Comparison of ENCODE assay signal across 21 cellular contexts in genomic region chr1:15605398-15606080, GRCh38. TPM values are rescaled to one million over a fixed set of nuclear protein-coding genes. Genes with fewer than 3 reads are reported as not detected.
"Had no signal": no experiment of that assay in that cellular context is flagged by ENCODE, and none has a peak within 500 bp of the region (broad histone marks: within the 10 kb centered on the region; RNA-seq: fewer than 3 reads in every experiment).

No MANE protein-coding gene starts in this region.

- ATAC-seq: esophagus mucosa; gastrocnemius medialis; heart right ventricle; left lung; lower lobe of right lung; psoas muscle; sciatic nerve; stimulated activated naive B cell treated with anti-CD40 and anti-IgM and Interleukin-4, amounts not matched to agents 10 μg/mL and 1 μg/mL and 100 μg/mL, for 72 hours; stimulated activated naive CD8-positive, alpha-beta T cell treated with anti-CD3 and anti-CD28 coated beads, Interleukin-15, amount 100 ng/mL, for 72 hours had no signal

- H3K27ac Mint-ChIP-seq: memory B cell; mesothelial cell of epicardium; nephron; stimulated activated naive B cell treated with anti-CD40 and anti-IgM and Interleukin-4, amounts not matched to agents 10 μg/mL and 1 μg/mL and 100 μg/mL, for 72 hours; stimulated activated naive CD8-positive, alpha-beta T cell treated with anti-CD3 and anti-CD28 coated beads, Interleukin-15, amount 100 ng/mL, for 72 hours had no signal

- H3K4me3 ChIP-seq: gastrocnemius medialis, heart right ventricle, left lung, lower lobe of right lung, psoas muscle, testis, tibial nerve had no signal

- FAIRE-seq: endometrium had no signal

- H3K9me3 Mint-ChIP-seq: memory B cell; mesothelial cell of epicardium; nephron; stimulated activated naive CD8-positive, alpha-beta T cell treated with anti-CD3 and anti-CD28 coated beads, Interleukin-15, amount 100 ng/mL, for 72 hours had no signal

- H3K4me3 Mint-ChIP-seq: memory B cell; mesothelial cell of epicardium; stimulated activated naive B cell treated with anti-CD40 and anti-IgM and Interleukin-4, amounts not matched to agents 10 μg/mL and 1 μg/mL and 100 μg/mL, for 72 hours; stimulated activated naive CD8-positive, alpha-beta T cell treated with anti-CD3 and anti-CD28 coated beads, Interleukin-15, amount 100 ng/mL, for 72 hours had no signal

- H3K36me3 Mint-ChIP-seq: memory B cell, mesothelial cell of epicardium had no signal

- H3K27ac ChIP-seq: gastrocnemius medialis, heart right ventricle, left lung, lower lobe of right lung, psoas muscle, testis, tibial nerve had no signal

- H3K9me3 ChIP-seq: gastrocnemius medialis, left lung, lower lobe of right lung, psoas muscle, testis had no signal

- H3K36me3 ChIP-seq: gastrocnemius medialis, heart right ventricle, left lung, lower lobe of right lung, tibial nerve had no signal

- DNase-seq: effector memory CD4-positive, alpha-beta T cell; gastrocnemius medialis; heart right ventricle; islet precursor cell; left lung; lower lobe of right lung; occipital lobe; psoas muscle; retina; stimulated activated CD4-positive, alpha-beta T cell treated with anti-CD3 and anti-CD28 coated beads, Interleukin-2, amount 100 ng/mL, for 24 hours; stimulated activated CD4-positive, alpha-beta T cell treated with anti-CD3 and anti-CD28 coated beads, Interleukin-4, amount 100 ng/mL, for 4 hours; stimulated activated naive B cell treated with anti-CD40 and anti-IgM and Interleukin-4, amounts not matched to agents 10 μg/mL and 1 μg/mL and 100 μg/mL, for 72 hours; stimulated activated naive CD8-positive, alpha-beta T cell treated with anti-CD3 and anti-CD28 coated beads, Interleukin-15, amount 100 ng/mL, for 72 hours; testis had no signal

- H3K27me3 ChIP-seq: gastrocnemius medialis, heart right ventricle, left lung, testis, tibial nerve had no signal

- H3K27me3 Mint-ChIP-seq: memory B cell; stimulated activated naive B cell treated with anti-CD40 and anti-IgM and Interleukin-4, amounts not matched to agents 10 μg/mL and 1 μg/mL and 100 μg/mL, for 72 hours; stimulated activated naive CD8-positive, alpha-beta T cell treated with anti-CD3 and anti-CD28 coated beads, Interleukin-15, amount 100 ng/mL, for 72 hours had no signal

- H3K4me1 ChIP-seq: psoas muscle, testis had no signal

RNA-seq across cellular contexts. Expression of gene AGMAT, which starts 20.7 kb away (rescaled TPM):
- total RNA-seq: lower lobe of right lung, tibial nerve had no signal
